In the genomic region with DNA sequence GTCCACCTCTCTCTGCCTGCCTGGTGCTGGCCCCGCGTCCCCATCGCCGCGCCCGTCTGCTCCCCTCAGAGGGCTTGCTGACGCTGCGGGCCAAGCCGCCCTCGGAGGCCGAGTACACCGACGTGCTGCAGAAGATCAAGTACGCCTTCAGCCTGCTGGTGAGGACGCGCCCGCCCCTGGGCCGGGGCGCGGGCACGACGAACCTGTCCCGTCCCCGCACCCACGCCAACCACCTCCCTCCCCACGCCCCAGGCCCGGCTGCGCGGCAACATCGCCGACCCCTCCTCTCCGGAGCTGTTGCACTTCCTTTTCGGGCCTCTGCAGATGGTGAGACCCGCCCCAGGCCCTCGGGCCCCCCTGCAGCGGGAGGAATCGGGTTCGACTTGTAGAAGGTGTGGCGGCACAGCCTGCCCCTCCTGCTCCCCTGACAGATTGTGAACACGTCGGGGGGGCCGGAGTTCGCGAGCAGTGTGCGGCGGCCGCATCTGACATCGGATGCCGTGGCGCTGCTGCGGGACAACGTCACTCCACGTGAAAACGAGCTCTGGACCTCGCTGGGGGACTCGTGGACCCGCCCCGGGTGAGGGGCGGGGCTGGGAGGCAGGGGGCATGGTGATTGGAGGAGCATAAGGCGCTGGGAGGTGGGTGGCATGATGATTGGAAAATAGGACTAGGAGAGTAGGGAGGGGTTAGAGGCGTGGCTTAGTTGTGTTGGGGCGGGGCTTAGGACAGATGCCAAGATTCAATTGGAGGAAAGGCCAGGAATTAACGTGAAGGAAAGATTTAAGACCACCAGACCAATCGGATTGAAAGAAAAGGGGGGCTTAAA, we compare ENCODE assay signal across 8 cellular contexts. TPM values are rescaled to one million over a fixed set of nuclear protein-coding genes. Genes with fewer than 3 reads are reported as not detected.
A peak's percentile ranks its signal among the peaks of the same experiment; 100 is the strongest.
DNase-seq lines count a peak whose midpoint lies in the region; ATAC-seq and TF ChIP-seq lines count a peak whose summit lies in the region.

No MANE protein-coding gene starts in this region.

- no peak for TF ChIP-seq CTCF in suprapubic skin (IDR thresholded peaks at IDR 0.05)

- no peak for TF ChIP-seq EP300 in suprapubic skin (IDR thresholded peaks at IDR 0.05)

- H3K9me3 ChIP-seq in iPS-20b (ENCODE audit: insufficient read depth, low read depth, low read length) = no peaks in the 10 kb centered on the region
- no peaks in the 10 kb centered on the region for H3K9me3 ChIP-seq in suprapubic skin

- H3K27me3 ChIP-seq in iPS-20b (ENCODE audit: insufficient read depth, low read length) = peaks cover 70% of the 10 kb centered on the region
- peaks cover 77% of the 10 kb centered on the region for H3K27me3 ChIP-seq in suprapubic skin

- H3K36me3 ChIP-seq in iPS-20b (ENCODE audit: insufficient read depth, low read depth, low read length) (no peaks in the 10 kb centered on the region), suprapubic skin (no peaks in the 10 kb centered on the region)

- peak overlapping the region; percentile 32; the same call in 1 of the 2 replicates for H3K9ac ChIP-seq in iPS-20b (ENCODE audit: low read depth, low read length)

- no peak overlapping the region for H3K27ac ChIP-seq in iPS-20b (ENCODE audit: low read length)
- H3K27ac ChIP-seq in suprapubic skin = no peak overlapping the region

- TF ChIP-seq POLR2A in suprapubic skin (IDR thresholded peaks at IDR 0.05) = no peak

- no peaks in the 10 kb centered on the region; the same call in 1 of the 2 replicates for H3K4me1 ChIP-seq in iPS-20b (ENCODE audit: insufficient read depth, low read length)
- peaks cover 41% of the 10 kb centered on the region for H3K4me1 ChIP-seq in suprapubic skin

- 11% methylated on average over 23 of the region's 64 CpGs for WGBS in suprapubic skin

- DNase-seq in DMS114 treated with DMSO at 0.1 percent for 48 hours (lab: John Stamatoyannopoulos, UW; ENCODE audit: unreplicated experiment) (peak; percentile 92), NCI-H69 (lab: John Stamatoyannopoulos, UW) (peak; percentile 73), suprapubic skin (ENCODE audit: low spot score in 2 of 2) (peak in 1 of 2 donors; percentile 71), T-helper 9 cell (no peak)
- DNase-seq in activated naive CD4-positive, alpha-beta T cell treated with anti-CD3 and anti-CD28 coated beads, Interleukin-2, amount 50 U/mL, for 16 hours = peak; percentile 58

- H3K4me3 ChIP-seq in iPS-20b (ENCODE audit: low read length) = peak overlapping the region; percentile 67; the same call in 1 of the 2 replicates
- peak overlapping the region; percentile 65 for H3K4me3 ChIP-seq in suprapubic skin

- no peak for ATAC-seq in GM21515 (IDR thresholded peaks at IDR 0.05; ENCODE audit: unreplicated experiment)
- no peak for ATAC-seq in HG03460 (IDR thresholded peaks at IDR 0.05; ENCODE audit: unreplicated experiment)

RNA-seq across cellular contexts. Expression of a gene that starts 6.6 kb away (rescaled TPM):
- total RNA-seq in suprapubic skin = 100 to 1,000 TPM; 243 to 384 (median 304) TPM

RNA-seq across cellular contexts. Expression of a gene that starts 19.3 kb away (rescaled TPM):
- total RNA-seq in suprapubic skin = 100 to 1,000 TPM in 2 of 4 donors, 10 to 100 TPM in 2; 70.6 to 225 (median 108) TPM

RNA-seq across cellular contexts. Expression of a gene that starts 35.2 kb away (rescaled TPM):
- total RNA-seq in suprapubic skin = 100 to 1,000 TPM in 1 of 4 donors, 10 to 100 TPM in 3; 51.7 to 126 (median 78.7) TPM

RNA-seq across cellular contexts. Expression of a gene that starts 44.2 kb away (rescaled TPM):
- total RNA-seq in suprapubic skin = 1 to 10 TPM in 2 of 4 donors, under 1 TPM in 1, not detected in 1; 0.42 to 2.6 (median 1.7) TPM
